In the genomic region with DNA sequence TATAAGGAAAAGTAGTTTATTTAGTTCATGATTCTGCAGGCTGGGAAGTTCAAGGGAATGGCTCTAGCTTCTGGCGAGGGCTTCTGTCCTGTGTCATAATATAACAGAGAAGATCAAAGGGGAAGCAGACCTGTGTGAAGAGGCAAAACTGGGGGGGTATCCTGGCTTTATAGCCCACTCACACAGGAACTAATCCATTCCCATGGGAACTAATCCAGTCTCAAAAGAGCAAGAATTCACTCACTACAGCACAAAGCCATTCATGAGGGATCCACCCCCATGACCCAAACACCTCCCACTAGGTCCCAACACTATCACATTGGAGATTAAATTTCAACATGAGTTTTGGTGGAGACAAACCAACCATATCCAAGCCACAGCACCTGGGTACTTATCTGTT, we compare ENCODE assay signal across 26 cellular contexts.
"Had no signal": no experiment of that assay in that cellular context is flagged by ENCODE, and none has a peak within 500 bp of the region (broad histone marks: within the 10 kb centered on the region; RNA-seq: fewer than 3 reads in every experiment).

No MANE protein-coding gene starts in this region.

- H3K4me3 Mint-ChIP-seq: activated CD8-positive, alpha-beta T cell treated with anti-CD3 and anti-CD28 coated beads, Interleukin-2, amount 10 ng/mL, durations not matched to agents 7 days and 5 days; activated naive CD4-positive, alpha-beta T cell treated with anti-CD3 and anti-CD28 coated beads for 36 hours; activated naive CD8-positive, alpha-beta T cell; activated T-cell treated with anti-CD3 and anti-CD28 coated beads, Interleukin-2, amount 50 U/mL, for 4 hours; T-helper 1 cell treated with Interleukin-12 subunit alpha and Interleukin-12 subunit beta and Interleukin-4 antibody, amounts not matched to agents 30 μg/mL and 1 μg/mL, for 36 hours; WTC11 had no signal

- H3K4me1 Mint-ChIP-seq: WTC11 had no signal

- H3K4me3 ChIP-seq: cardiac muscle cell had no signal

- H3K27me3 Mint-ChIP-seq: activated naive CD8-positive, alpha-beta T cell had no signal

- ATAC-seq: activated CD8-positive, alpha-beta T cell treated with anti-CD3 and anti-CD28 coated beads, Interleukin-2, amount 10 ng/mL, durations not matched to agents 7 days and 5 days; activated T-cell treated with anti-CD3 and anti-CD28 coated beads, Interleukin-2, amount 50 U/mL, for 4 hours; PC-3; WTC11 had no signal

- FAIRE-seq: astrocyte, RCC 7860 had no signal

- H3K27ac Mint-ChIP-seq: activated CD8-positive, alpha-beta T cell treated with anti-CD3 and anti-CD28 coated beads, Interleukin-2, amount 10 ng/mL, durations not matched to agents 7 days and 5 days; activated naive CD4-positive, alpha-beta T cell treated with anti-CD3 and anti-CD28 coated beads for 36 hours; activated naive CD8-positive, alpha-beta T cell; T-helper 1 cell treated with Interleukin-12 subunit alpha and Interleukin-12 subunit beta and Interleukin-4 antibody, amounts not matched to agents 30 μg/mL and 1 μg/mL, for 36 hours; WTC11 had no signal

- H3K27ac ChIP-seq: brain microvascular endothelial cell, cardiac muscle cell had no signal

- H3K36me3 ChIP-seq: brain microvascular endothelial cell had no signal

- H3K36me3 Mint-ChIP-seq: activated naive CD8-positive, alpha-beta T cell; WTC11 had no signal

- H3K9me3 Mint-ChIP-seq: activated naive CD4-positive, alpha-beta T cell treated with anti-CD3 and anti-CD28 coated beads for 36 hours; activated T-cell treated with anti-CD3 and anti-CD28 coated beads, Interleukin-2, amount 50 U/mL, for 4 hours; T-helper 1 cell treated with Interleukin-12 subunit alpha and Interleukin-12 subunit beta and Interleukin-4 antibody, amounts not matched to agents 30 μg/mL and 1 μg/mL, for 36 hours; WTC11 had no signal

- DNase-seq: activated CD4-positive, alpha-beta T cell treated with anti-CD3 and anti-CD28 coated beads for 48 hours; activated CD4-positive, alpha-beta T cell treated with anti-CD3 and anti-CD28 coated beads, Interleukin-2, amount 50 U/mL, for 4 hours; activated CD4-positive, CD25-positive, alpha-beta regulatory T cell treated with anti-CD3 and anti-CD28 coated beads, Interleukin-2, amount 50 U/mL, for 72 hours; activated CD8-positive, alpha-beta T cell treated with anti-CD3 and anti-CD28 coated beads, Interleukin-2, amount 10 ng/mL, durations not matched to agents 7 days and 5 days; activated effector memory CD4-positive, alpha-beta T cell treated with anti-CD3 and anti-CD28 coated beads, Interleukin-2, amount 50 U/mL, for 16 hours; activated naive CD4-positive, alpha-beta T cell treated with anti-CD3 and anti-CD28 coated beads for 36 hours; activated T-cell treated with anti-CD3 and anti-CD28 coated beads, Interleukin-2, amount 50 U/mL, for 4 hours; amygdala; brain microvascular endothelial cell; Karpas-422; MM.1S; NCI-H1105; NCI-H1436; NCI-H1694 treated with DMSO at 0.1 percent for 48 hours; NCI-H2029 treated with DMSO at 0.1 percent for 48 hours; NCI-H2171; NCI-H2227 treated with DMSO at 0.1 percent for 48 hours; NCI-H526; PC-3; SHP77 treated with DMSO at 0.1 percent for 48 hours had no signal

- H3K27me3 ChIP-seq: brain microvascular endothelial cell, cardiac muscle cell had no signal
